1 cellular context compared by ENCODE assay signal in the genomic region with DNA sequence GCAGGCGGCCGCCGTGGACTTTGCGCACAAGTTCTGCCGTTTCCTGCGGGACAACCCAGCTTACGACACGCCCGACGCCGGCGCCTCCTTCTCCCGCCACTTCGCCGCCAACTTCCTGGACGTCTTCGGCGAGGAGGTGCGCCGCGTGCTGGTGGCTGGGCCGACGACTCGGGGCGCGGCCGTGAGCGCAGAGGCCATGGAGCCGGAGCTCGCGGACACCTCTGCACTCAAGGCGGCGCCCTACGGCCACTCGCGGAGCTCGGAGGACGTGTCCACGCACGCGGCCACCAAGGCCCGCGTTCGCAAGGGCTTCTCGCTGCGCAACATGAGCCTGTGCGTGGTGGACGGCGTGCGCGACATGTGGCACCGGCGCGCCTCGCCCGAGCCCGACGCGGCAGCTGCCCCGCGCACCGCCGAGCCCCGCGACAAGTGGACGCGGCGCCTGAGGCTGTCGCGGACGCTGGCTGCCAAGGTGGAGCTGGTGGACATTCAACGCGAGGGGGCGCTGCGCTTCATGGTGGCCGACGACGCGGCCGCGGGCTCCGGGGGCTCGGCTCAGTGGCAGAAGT.
TF ChIP-seq lines count a peak whose summit lies in the region.

No MANE protein-coding gene starts in this region.

TF ChIP-seq in GM23338, 12 proteins besides CTCF, POLR2A, EP300 and RAD21 (continued from another document):
- TF ChIP-seq, protein P1, sequence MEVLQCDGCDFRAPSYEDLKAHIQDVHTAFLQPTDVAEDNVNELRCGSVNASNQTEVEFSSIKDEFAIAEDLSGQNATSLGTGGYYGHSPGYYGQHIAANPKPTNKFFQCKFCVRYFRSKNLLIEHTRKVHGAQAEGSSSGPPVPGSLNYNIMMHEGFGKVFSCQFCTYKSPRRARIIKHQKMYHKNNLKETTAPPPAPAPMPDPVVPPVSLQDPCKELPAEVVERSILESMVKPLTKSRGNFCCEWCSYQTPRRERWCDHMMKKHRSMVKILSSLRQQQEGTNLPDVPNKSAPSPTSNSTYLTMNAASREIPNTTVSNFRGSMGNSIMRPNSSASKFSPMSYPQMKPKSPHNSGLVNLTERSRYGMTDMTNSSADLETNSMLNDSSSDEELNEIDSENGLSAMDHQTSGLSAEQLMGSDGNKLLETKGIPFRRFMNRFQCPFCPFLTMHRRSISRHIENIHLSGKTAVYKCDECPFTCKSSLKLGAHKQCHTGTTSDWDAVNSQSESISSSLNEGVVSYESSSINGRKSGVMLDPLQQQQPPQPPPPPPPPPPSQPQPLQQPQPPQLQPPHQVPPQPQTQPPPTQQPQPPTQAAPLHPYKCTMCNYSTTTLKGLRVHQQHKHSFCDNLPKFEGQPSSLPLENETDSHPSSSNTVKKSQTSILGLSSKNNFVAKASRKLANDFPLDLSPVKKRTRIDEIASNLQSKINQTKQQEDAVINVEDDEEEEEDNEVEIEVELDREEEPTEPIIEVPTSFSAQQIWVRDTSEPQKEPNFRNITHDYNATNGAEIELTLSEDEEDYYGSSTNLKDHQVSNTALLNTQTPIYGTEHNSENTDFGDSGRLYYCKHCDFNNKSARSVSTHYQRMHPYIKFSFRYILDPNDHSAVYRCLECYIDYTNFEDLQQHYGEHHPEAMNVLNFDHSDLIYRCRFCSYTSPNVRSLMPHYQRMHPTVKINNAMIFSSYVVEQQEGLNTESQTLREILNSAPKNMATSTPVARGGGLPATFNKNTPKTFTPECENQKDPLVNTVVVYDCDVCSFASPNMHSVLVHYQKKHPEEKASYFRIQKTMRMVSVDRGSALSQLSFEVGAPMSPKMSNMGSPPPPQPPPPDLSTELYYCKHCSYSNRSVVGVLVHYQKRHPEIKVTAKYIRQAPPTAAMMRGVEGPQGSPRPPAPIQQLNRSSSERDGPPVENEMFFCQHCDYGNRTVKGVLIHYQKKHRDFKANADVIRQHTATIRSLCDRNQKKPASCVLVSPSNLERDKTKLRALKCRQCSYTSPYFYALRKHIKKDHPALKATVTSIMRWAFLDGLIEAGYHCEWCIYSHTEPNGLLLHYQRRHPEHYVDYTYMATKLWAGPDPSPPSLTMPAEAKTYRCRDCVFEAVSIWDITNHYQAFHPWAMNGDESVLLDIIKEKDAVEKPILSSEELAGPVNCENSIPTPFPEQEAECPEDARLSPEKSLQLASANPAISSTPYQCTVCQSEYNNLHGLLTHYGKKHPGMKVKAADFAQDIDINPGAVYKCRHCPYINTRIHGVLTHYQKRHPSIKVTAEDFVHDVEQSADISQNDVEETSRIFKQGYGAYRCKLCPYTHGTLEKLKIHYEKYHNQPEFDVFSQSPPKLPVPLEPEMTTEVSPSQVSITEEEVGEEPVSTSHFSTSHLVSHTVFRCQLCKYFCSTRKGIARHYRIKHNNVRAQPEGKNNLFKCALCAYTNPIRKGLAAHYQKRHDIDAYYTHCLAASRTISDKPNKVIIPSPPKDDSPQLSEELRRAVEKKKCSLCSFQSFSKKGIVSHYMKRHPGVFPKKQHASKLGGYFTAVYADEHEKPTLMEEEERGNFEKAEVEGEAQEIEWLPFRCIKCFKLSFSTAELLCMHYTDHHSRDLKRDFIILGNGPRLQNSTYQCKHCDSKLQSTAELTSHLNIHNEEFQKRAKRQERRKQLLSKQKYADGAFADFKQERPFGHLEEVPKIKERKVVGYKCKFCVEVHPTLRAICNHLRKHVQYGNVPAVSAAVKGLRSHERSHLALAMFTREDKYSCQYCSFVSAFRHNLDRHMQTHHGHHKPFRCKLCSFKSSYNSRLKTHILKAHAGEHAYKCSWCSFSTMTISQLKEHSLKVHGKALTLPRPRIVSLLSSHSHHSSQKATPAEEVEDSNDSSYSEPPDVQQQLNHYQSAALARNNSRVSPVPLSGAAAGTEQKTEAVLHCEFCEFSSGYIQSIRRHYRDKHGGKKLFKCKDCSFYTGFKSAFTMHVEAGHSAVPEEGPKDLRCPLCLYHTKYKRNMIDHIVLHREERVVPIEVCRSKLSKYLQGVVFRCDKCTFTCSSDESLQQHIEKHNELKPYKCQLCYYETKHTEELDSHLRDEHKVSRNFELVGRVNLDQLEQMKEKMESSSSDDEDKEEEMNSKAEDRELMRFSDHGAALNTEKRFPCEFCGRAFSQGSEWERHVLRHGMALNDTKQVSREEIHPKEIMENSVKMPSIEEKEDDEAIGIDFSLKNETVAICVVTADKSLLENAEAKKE (CRISPR knock-in tag; IDR thresholded peaks at IDR 0.05): no peak
- TF ChIP-seq CREB1 (CRISPR knock-in tag; IDR thresholded peaks at IDR 0.05; ENCODE audit: low read depth) (peak; percentile 48; the same call in 1 of the 2 replicates), ZNF114 (CRISPR knock-in tag; IDR thresholded peaks at IDR 0.05) (no peak), ZNF331 (CRISPR knock-in tag; IDR thresholded peaks at IDR 0.05; ENCODE audit: low read depth) (no peak)
